15 cellular contexts compared by ENCODE assay signal in the genomic region with DNA sequence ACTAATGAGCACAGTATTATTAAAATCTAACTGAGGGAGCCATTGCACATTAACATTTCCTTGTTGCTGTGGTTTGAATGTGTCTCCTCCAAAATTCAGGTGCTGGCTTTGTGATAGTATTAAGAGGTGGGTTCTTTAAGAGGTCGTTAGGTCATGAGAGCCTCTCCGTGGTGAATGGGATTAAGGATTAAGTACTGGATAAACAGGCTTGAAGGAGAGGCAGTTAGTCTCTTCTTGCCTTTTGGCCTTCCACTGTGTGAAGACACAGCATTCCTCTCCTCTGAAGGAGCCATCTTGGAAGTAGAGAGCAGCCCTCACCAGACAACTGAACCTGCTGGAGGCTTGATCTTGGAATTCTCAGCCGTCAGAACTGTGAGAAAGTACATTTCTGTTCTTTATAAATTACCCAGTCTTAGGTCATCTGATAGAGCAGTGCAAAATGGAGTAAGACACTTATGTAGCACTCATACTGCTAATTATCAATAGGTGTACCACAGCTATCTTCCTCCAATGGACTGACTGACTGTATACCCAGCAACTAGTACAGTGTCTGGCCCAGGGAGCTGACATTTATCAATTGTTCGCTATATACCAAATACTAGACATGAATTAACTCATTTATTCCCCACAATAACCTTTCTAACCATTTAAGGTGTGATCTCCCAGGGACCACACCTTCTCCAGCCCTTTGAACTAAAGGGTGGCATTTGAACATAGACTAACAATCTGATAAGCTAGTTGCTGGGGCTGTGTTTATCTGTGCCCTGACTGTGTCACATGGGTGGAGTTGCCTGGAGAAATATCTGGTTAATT.
DNase-seq lines count a peak whose midpoint lies in the region; ATAC-seq and TF ChIP-seq lines count a peak whose summit lies in the region.
"Had no signal": no experiment of that assay in that cellular context is flagged by ENCODE, and none has a peak within 500 bp of the region (broad histone marks: within the 10 kb centered on the region; RNA-seq: fewer than 3 reads in every experiment).

No MANE protein-coding gene starts in this region.

- H3K27ac Mint-ChIP-seq in activated CD8-positive, alpha-beta T cell treated with anti-CD3 and anti-CD28 coated beads for 36 hours, result peak overlapping the region; percentile 53
- H3K27ac Mint-ChIP-seq: mesothelial cell of epicardium, nephron progenitor cell had no signal

- no peaks in the 10 kb centered on the region for H3K79me2 ChIP-seq in mesendoderm (ENCODE audit: control insufficient read depth, insufficient read depth, low read length)
- no peaks in the 10 kb centered on the region for H3K79me2 ChIP-seq in hepatocyte

- H4K5ac ChIP-seq in mesendoderm (ENCODE audit: low read length), result no peak overlapping the region

- H3K36me3 ChIP-seq in mesendoderm (ENCODE audit: control insufficient read depth, insufficient read depth, low read length), result no peaks in the 10 kb centered on the region
- H3K36me3 ChIP-seq in hepatocyte (replicated peaks; ENCODE audit: insufficient read depth, low read depth), result no peaks in the 10 kb centered on the region
- H3K36me3 ChIP-seq: cardiac muscle cell, gastroesophageal sphincter had no signal

- no peak overlapping the region for H3K9ac ChIP-seq in mesendoderm (ENCODE audit: low read length)
- H3K9ac ChIP-seq: KMS-11 had no signal

- no peaks in the 10 kb centered on the region for H3K27me3 ChIP-seq in mesendoderm (ENCODE audit: insufficient read depth, low read length, poor library complexity)
- H3K27me3 ChIP-seq in hepatocyte, result peaks cover 24% of the 10 kb centered on the region

- no peaks in the 10 kb centered on the region for H3K9me3 Mint-ChIP-seq in activated CD8-positive, alpha-beta T cell treated with anti-CD3 and anti-CD28 coated beads for 36 hours
- H3K9me3 Mint-ChIP-seq: activated CD4-positive, alpha-beta memory T cell treated with anti-CD3 and anti-CD28 coated beads, Interleukin-2, amount 10 ng/mL, durations not matched to agents 7 days and 5 days; mesothelial cell of epicardium; nephron progenitor cell had no signal

- no peak overlapping the region for H3K4me2 ChIP-seq in mesendoderm (ENCODE audit: low read length)
- no peak overlapping the region for H3K4me2 ChIP-seq in hepatocyte
- H3K4me2 ChIP-seq: KMS-11 had no signal

- H2AFZ ChIP-seq in hepatocyte, result no peak overlapping the region

- no peak overlapping the region for H3K23ac ChIP-seq in mesendoderm (ENCODE audit: low read length)

- no peak overlapping the region for H3K4me3 ChIP-seq in mesendoderm (ENCODE audit: low read length)
- H3K4me3 ChIP-seq in hepatocyte, result no peak overlapping the region
- H3K4me3 ChIP-seq: cardiac muscle cell, gastroesophageal sphincter had no signal

- peaks cover 25% of the 10 kb centered on the region for H3K4me1 Mint-ChIP-seq in activated CD8-positive, alpha-beta T cell treated with anti-CD3 and anti-CD28 coated beads for 36 hours (ENCODE audit: low read depth)
- H3K4me1 Mint-ChIP-seq: mesothelial cell of epicardium had no signal

- no peak for DNase-seq in activated CD8-positive, alpha-beta T cell treated with anti-CD3 and anti-CD28 coated beads for 36 hours
- DNase-seq in mesendoderm (peak; percentile 59), NCI-H510A (lab: John Stamatoyannopoulos, UW) (no peak), hepatocyte (ENCODE audit: low spot score) (no peak), NCI-H2107 (lab: John Stamatoyannopoulos, UW) (no peak)
- DNase-seq: amniotic stem cell had no signal

- no peak overlapping the region for H2AK5ac ChIP-seq in mesendoderm (ENCODE audit: low read length)

- no peaks in the 10 kb centered on the region for H3K9me3 ChIP-seq in hepatocyte (ENCODE audit: low read depth)
- H3K9me3 ChIP-seq: gastroesophageal sphincter had no signal

- H3K4ac ChIP-seq in mesendoderm (ENCODE audit: low read depth, low read length), result peak overlapping the region; percentile 16

- no peaks in the 10 kb centered on the region for H3K79me1 ChIP-seq in mesendoderm (ENCODE audit: low read length)

- H2BK120ac ChIP-seq in mesendoderm (ENCODE audit: low read depth, low read length), result no peak overlapping the region

- ATAC-seq in GM21529 (IDR thresholded peaks at IDR 0.05; ENCODE audit: unreplicated experiment) (peak; percentile 25), HG02798 (IDR thresholded peaks at IDR 0.05; ENCODE audit: poor library complexity, unreplicated experiment) (peak; percentile 19), GM21786 (IDR thresholded peaks at IDR 0.05; ENCODE audit: unreplicated experiment) (no peak)
- ATAC-seq in activated CD8-positive, alpha-beta T cell treated with anti-CD3 and anti-CD28 coated beads for 36 hours, result peak; percentile 41
- ATAC-seq: gastroesophageal sphincter had no signal

- intact Hi-C loops in activated CD8-positive, alpha-beta T cell treated with anti-CD3 and anti-CD28 coated beads for 36 hours (cut with micrococcal nuclease), result loop anchor here (2.0 kb wide), 1 partner anchor 454 kb away; no protein-coding TSS in a partner anchor

- H2BK15ac ChIP-seq in mesendoderm (replicated peaks; ENCODE audit: low read depth), result no peak overlapping the region

- CTCF ChIA-PET in activated CD8-positive, alpha-beta T cell treated with anti-CD3 and anti-CD28 coated beads for 36 hours (lab: Charles Lee), result interaction anchor here (0.8 to 6.3 kb wide), 26 partner anchors 10 to 513 kb away, joined by 3 to 67 read pairs (median 5); a partner anchor contains a TSS

- H3K36me3 Mint-ChIP-seq in activated CD8-positive, alpha-beta T cell treated with anti-CD3 and anti-CD28 coated beads for 36 hours (ENCODE audit: low read depth), result no peaks in the 10 kb centered on the region
- H3K36me3 Mint-ChIP-seq: mesothelial cell of epicardium had no signal

- peaks cover 12% of the 10 kb centered on the region for H3K27me3 Mint-ChIP-seq in activated CD8-positive, alpha-beta T cell treated with anti-CD3 and anti-CD28 coated beads for 36 hours

- peak overlapping the region; percentile 35 for H3K56ac ChIP-seq in mesendoderm (ENCODE audit: low read length)

- no peak overlapping the region for H4K8ac ChIP-seq in mesendoderm (ENCODE audit: low read depth, low read length)

- no peaks in the 10 kb centered on the region for H4K20me1 ChIP-seq in hepatocyte (ENCODE audit: insufficient read depth, poor library complexity, severe bottlenecking)

- H2BK5ac ChIP-seq in mesendoderm (ENCODE audit: low read length), result no peak overlapping the region

- peaks cover 8% of the 10 kb centered on the region for H3K4me1 ChIP-seq in mesendoderm (ENCODE audit: control insufficient read depth, low read depth, low read length)
- H3K4me1 ChIP-seq in hepatocyte (ENCODE audit: insufficient read depth), result no peaks in the 10 kb centered on the region

- H3K27ac ChIP-seq in mesendoderm (ENCODE audit: low read depth, low read length) (no peak overlapping the region), hepatocyte (no peak overlapping the region)
- H3K27ac ChIP-seq: cardiac muscle cell, gastroesophageal sphincter, KMS-11 had no signal

- H3K18ac ChIP-seq in mesendoderm (ENCODE audit: low read length), result peak overlapping the region; percentile 16

- WGBS in mesendoderm (ENCODE audit: extremely low coverage, insufficient coverage, low lambda C conversion rate), result no CpG with 5 or more reads among the region's 4 CpGs
- 55% methylated on average over 4 of the region's 4 CpGs for WGBS in hepatocyte (ENCODE audit: low lambda C conversion rate, missing lambda C conversion rate)

- H3K4me3 Mint-ChIP-seq in activated CD8-positive, alpha-beta T cell treated with anti-CD3 and anti-CD28 coated beads for 36 hours, result no peak overlapping the region
- H3K4me3 Mint-ChIP-seq: mesothelial cell of epicardium, nephron progenitor cell had no signal

- H3K9me2 ChIP-seq in hepatocyte (replicated peaks; ENCODE audit: insufficient read depth), result no peaks in the 10 kb centered on the region

- no peak for TF ChIP-seq CTCF in activated CD8-positive, alpha-beta T cell treated with anti-CD3 and anti-CD28 coated beads for 36 hours (IDR thresholded peaks at IDR 0.05)
- TF ChIP-seq CTCF in hepatocyte (IDR thresholded peaks at IDR 0.05; ENCODE audit: poor library complexity), result no peak

- POLR2A ChIA-PET in activated CD8-positive, alpha-beta T cell treated with anti-CD3 and anti-CD28 coated beads for 36 hours (lab: Charles Lee), result interaction anchor here (0.6 to 1.3 kb wide), 3 partner anchors 10 to 93 kb away, joined by 3 to 7 read pairs (median 3); no protein-coding TSS in a partner anchor
